Comparison of ENCODE assay signal across 8 cellular contexts in the genomic region with DNA sequence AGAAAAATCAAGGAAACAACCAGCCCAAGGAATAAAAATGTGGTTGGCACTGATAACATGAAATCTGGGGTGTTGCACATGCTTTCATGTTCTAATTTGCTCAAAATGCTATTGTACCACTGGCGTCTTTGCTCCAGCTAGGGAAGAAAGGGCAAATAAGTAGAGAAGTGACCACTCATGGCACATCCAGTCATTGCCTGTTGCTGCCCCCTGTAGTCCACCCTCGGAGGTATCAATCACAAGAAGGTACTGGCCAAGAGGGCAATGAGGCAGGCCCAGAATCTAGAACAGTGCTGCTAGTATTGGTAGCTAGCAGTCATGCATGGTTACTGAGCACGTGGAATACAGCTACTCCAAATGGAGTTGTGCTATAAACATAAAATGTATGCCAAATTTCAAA.
DNase-seq lines count a peak whose midpoint lies in the region; ATAC-seq and TF ChIP-seq lines count a peak whose summit lies in the region.

No MANE protein-coding gene starts in this region.

- H3K9me3 ChIP-seq in endodermal cell (ENCODE audit: control insufficient read depth, low read length) (no peaks in the 10 kb centered on the region), testis (no peaks in the 10 kb centered on the region)

- TF ChIP-seq CTCF in endodermal cell (conservative IDR thresholded peaks at IDR 0.05) (peak; percentile 78), testis (IDR thresholded peaks at IDR 0.05) (no peak)

- no peaks in the 10 kb centered on the region for H3K36me3 Mint-ChIP-seq in activated CD4-positive, alpha-beta T cell treated with anti-CD3 and anti-CD28 coated beads, Interleukin-2, amount 10 ng/mL, durations not matched to agents 24 days and 14 days (ENCODE audit: low read depth)
- H3K36me3 Mint-ChIP-seq in endodermal cell (ENCODE audit: low read depth), result no peaks in the 10 kb centered on the region

- WGBS in endodermal cell (ENCODE audit: insufficient coverage in 1 of 2, insufficient read length in 1 of 2), 2 experiments, result 60 to 100% methylated on average over 1 to 3 of the region's 3 CpGs
- 78 to 81% methylated on average over 3 of the region's 3 CpGs for WGBS in testis, 2 donors

- no peak overlapping the region for H3K9ac ChIP-seq in endodermal cell (ENCODE audit: extremely low read depth, low read length, poor library complexity, severe bottlenecking)

- H3K4me1 ChIP-seq in endodermal cell (ENCODE audit: control insufficient read depth, insufficient read depth, low read length), result no peaks in the 10 kb centered on the region
- H3K4me1 ChIP-seq in testis, result peaks cover 7% of the 10 kb centered on the region

- H3K4me1 Mint-ChIP-seq in activated CD4-positive, alpha-beta T cell treated with anti-CD3 and anti-CD28 coated beads, Interleukin-2, amount 10 ng/mL, durations not matched to agents 24 days and 14 days, result peaks cover 3% of the 10 kb centered on the region
- H3K4me1 Mint-ChIP-seq in endodermal cell, result peaks cover 18% of the 10 kb centered on the region

- intact Hi-C loops in activated CD4-positive, alpha-beta T cell treated with anti-CD3 and anti-CD28 coated beads, Interleukin-2, amount 10 ng/mL, durations not matched to agents 24 days and 14 days (cut with micrococcal nuclease), result no loop called here
- intact Hi-C loops in testis (cut with DNase I; ENCODE audit: low total_unique reads), result no loop called here

- TF ChIP-seq POLR2A in testis (IDR thresholded peaks at IDR 0.05), result no peak

- H3K36me3 ChIP-seq in endodermal cell (ENCODE audit: control insufficient read depth, insufficient read depth, low read length) (no peaks in the 10 kb centered on the region), testis (ENCODE audit: low read depth, missing control alignments) (no peaks in the 10 kb centered on the region)

- no peaks in the 10 kb centered on the region for H3K27me3 ChIP-seq in endodermal cell (ENCODE audit: control insufficient read depth, insufficient read depth, low read length, poor library complexity, severe bottlenecking)
- H3K27me3 ChIP-seq in testis, result no peaks in the 10 kb centered on the region

- peaks cover 5% of the 10 kb centered on the region for H3K9me3 Mint-ChIP-seq in activated CD4-positive, alpha-beta T cell treated with anti-CD3 and anti-CD28 coated beads, Interleukin-2, amount 10 ng/mL, durations not matched to agents 24 days and 14 days
- peaks cover 6% of the 10 kb centered on the region for H3K9me3 Mint-ChIP-seq in endodermal cell

- no peak overlapping the region for H3K27ac Mint-ChIP-seq in activated CD4-positive, alpha-beta T cell treated with anti-CD3 and anti-CD28 coated beads, Interleukin-2, amount 10 ng/mL, durations not matched to agents 24 days and 14 days
- H3K27ac Mint-ChIP-seq in endodermal cell, result no peak overlapping the region

- H3K4me3 Mint-ChIP-seq in activated CD4-positive, alpha-beta T cell treated with anti-CD3 and anti-CD28 coated beads, Interleukin-2, amount 10 ng/mL, durations not matched to agents 24 days and 14 days, result no peak overlapping the region
- H3K4me3 Mint-ChIP-seq in endodermal cell, result no peak overlapping the region

- H3K27me3 Mint-ChIP-seq in activated CD4-positive, alpha-beta T cell treated with anti-CD3 and anti-CD28 coated beads, Interleukin-2, amount 10 ng/mL, durations not matched to agents 24 days and 14 days, result peaks cover 21% of the 10 kb centered on the region
- H3K27me3 Mint-ChIP-seq in endodermal cell (ENCODE audit: insufficient read depth), result no peaks in the 10 kb centered on the region

- ATAC-seq in HG02981 (IDR thresholded peaks at IDR 0.05; ENCODE audit: unreplicated experiment), result no peak
- ATAC-seq in HG03108 (IDR thresholded peaks at IDR 0.05; ENCODE audit: unreplicated experiment), result no peak

- H3K4me3 ChIP-seq in endodermal cell (ENCODE audit: low read length) (no peak overlapping the region), testis (no peak overlapping the region)

- peak; percentile 25 for DNase-seq in activated CD4-positive, alpha-beta T cell treated with anti-CD3 and anti-CD28 coated beads for 48 hours
- DNase-seq in activated CD4-positive, alpha-beta T cell treated with anti-CD3 and anti-CD28 coated beads, Interleukin-2, amount 10 ng/mL, durations not matched to agents 24 days and 14 days, result no peak
- peak; percentile 18 for DNase-seq in NCI-H524 treated with DMSO at 0.1 percent for 48 hours (lab: John Stamatoyannopoulos, UW)
- DNase-seq in endodermal cell, result peak; percentile 88
- DNase-seq in testis, result peak; percentile 54
- DNase-seq in NCI-H226, result no peak

- H3K27ac ChIP-seq in endodermal cell (ENCODE audit: low read depth, low read length), result no peak overlapping the region
- no peak overlapping the region for H3K27ac ChIP-seq in testis

Comparison
In these comparisons a context has a peak if more than half of its experiments do, and no peak if none do; other contexts are left out.
1. DNase-seq: peak in activated CD4-positive, alpha-beta T cell treated with anti-CD3 and anti-CD28 coated beads for 48 hours (single experiment), NCI-H524 treated with DMSO at 0.1 percent for 48 hours (single experiment), endodermal cell (single experiment) and testis (single experiment); none in activated CD4-positive, alpha-beta T cell treated with anti-CD3 and anti-CD28 coated beads, Interleukin-2, amount 10 ng/mL, durations not matched to agents 24 days and 14 days (single experiment) and NCI-H226 (single experiment).